In the genomic region with DNA sequence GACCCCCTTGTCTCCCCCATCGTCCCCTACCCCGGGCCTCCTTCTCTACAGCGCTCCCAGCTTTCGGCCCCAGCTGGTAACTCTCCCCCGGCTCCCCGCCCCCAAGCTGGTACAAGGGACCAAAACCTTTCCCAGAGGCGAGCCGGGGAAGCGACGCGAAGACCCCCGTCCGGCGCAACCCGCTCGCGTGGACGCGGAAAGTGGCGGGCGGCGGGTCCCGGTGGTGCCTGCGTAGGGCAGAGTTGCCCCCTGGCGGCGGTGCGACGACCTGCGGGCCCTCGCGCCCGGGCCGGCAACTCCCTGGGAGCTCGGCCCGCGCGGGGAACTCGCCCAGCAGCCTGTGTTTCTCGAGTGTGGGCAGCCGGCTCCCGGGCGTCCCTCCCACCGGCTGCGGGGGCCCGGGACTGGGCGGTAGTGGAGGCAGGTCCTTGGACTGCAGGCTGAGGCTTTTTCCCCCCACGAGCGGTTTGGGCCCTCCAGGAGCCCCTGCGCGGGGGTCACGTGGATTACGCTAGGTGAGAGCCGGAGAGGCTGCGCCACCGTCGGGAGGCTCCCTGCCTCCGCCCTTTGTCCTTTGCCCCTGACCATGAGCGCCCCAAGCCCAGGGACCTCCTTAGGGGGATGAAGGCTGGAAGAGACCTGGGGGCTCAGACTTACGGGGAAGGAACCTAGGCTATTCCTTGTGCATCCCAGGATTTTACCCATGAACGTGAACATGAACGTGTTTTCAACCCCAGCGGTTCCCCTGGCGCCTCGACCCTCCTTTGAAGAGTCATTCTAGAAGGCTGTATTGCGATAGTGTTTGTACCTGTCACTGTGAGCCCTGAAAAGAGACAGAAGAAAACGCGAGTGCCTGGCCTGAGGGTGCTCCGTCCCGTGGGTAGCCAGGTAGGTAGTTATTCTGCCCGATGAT, we compare ENCODE assay signal across 9 cellular contexts. TPM values are rescaled to one million over a fixed set of nuclear protein-coding genes. Genes with fewer than 3 reads are reported as not detected.
A peak's percentile ranks its signal among the peaks of the same experiment; 100 is the strongest.
DNase-seq lines count a peak whose midpoint lies in the region; ATAC-seq lines count a peak whose summit lies in the region.
"Had no signal": no experiment of that assay in that cellular context is flagged by ENCODE, and none has a peak within 500 bp of the region (broad histone marks: within the 10 kb centered on the region; RNA-seq: fewer than 3 reads in every experiment).

No MANE protein-coding gene starts in this region.

- no peaks in the 10 kb centered on the region for H3K9me3 ChIP-seq in mesenchymal stem cell (ENCODE audit: control insufficient read depth, low read length)

- no peaks in the 10 kb centered on the region for H3K36me3 Mint-ChIP-seq in activated CD4-positive, alpha-beta T cell treated with anti-CD3 and anti-CD28 coated beads for 36 hours (ENCODE audit: low read depth)
- H3K36me3 Mint-ChIP-seq in dendritic cell treated with granulocyte-macrophage colony-stimulating factor and Interleukin-4, amounts not matched to agents 40 ng/mL and 50 ng/mL, for 4 days (ENCODE audit: low read depth), result no peaks in the 10 kb centered on the region

- no peak overlapping the region for H2BK120ac ChIP-seq in mesenchymal stem cell (ENCODE audit: low read depth, low read length)

- H4K8ac ChIP-seq in mesenchymal stem cell (ENCODE audit: low read length), result no peak overlapping the region

- peaks cover 65% of the 10 kb centered on the region for H3K27me3 Mint-ChIP-seq in activated CD4-positive, alpha-beta T cell treated with anti-CD3 and anti-CD28 coated beads for 36 hours
- peaks cover 79% of the 10 kb centered on the region for H3K27me3 Mint-ChIP-seq in dendritic cell treated with granulocyte-macrophage colony-stimulating factor and Interleukin-4, amounts not matched to agents 40 ng/mL and 50 ng/mL, for 4 days

- H3K23ac ChIP-seq in mesenchymal stem cell (ENCODE audit: low read length in 2 of 2), result peak overlapping the region in 1 of 2 experiments; percentile 59

- ATAC-seq in activated CD4-positive, alpha-beta T cell treated with anti-CD3 and anti-CD28 coated beads for 36 hours, result peak; percentile 19
- ATAC-seq in GM19452 (IDR thresholded peaks at IDR 0.05; ENCODE audit: unreplicated experiment), result no peak

- H3K4me2 ChIP-seq in mesenchymal stem cell (ENCODE audit: low read length, poor library complexity, severe bottlenecking), result peak overlapping the region; percentile 97

- peak; percentile 65 for DNase-seq in EH (ENCODE audit: low read depth)
- peak; percentile 24 for DNase-seq in Jurkat, Clone E6-1 (ENCODE audit: low read depth, low spot score)
- peak; percentile 83 for DNase-seq in activated CD4-positive, alpha-beta T cell treated with anti-CD3 and anti-CD28 coated beads for 36 hours
- peak; percentile 46 for DNase-seq in mesenchymal stem cell
- DNase-seq in stimulated activated CD8-positive, alpha-beta memory T cell treated with anti-CD3 and anti-CD28 coated beads, Interleukin-7, amount 100 ng/mL, for 24 hours (ENCODE audit: low read depth), result peak; percentile 44
- DNase-seq in GF-D8 (lab: John Stamatoyannopoulos, UW), result no peak

- H3K14ac ChIP-seq in mesenchymal stem cell (ENCODE audit: low read length in 2 of 2), result peak overlapping the region in 1 of 2 experiments; percentile 48

- H2BK12ac ChIP-seq in mesenchymal stem cell (ENCODE audit: low read length in 2 of 2), result no peak overlapping the region

- peak overlapping the region; percentile 26 for H3K9ac ChIP-seq in mesenchymal stem cell (ENCODE audit: low read length)

- POLR2A ChIA-PET in activated CD4-positive, alpha-beta T cell treated with anti-CD3 and anti-CD28 coated beads for 36 hours (lab: Charles Lee), result no interaction called here

- peaks cover 8% of the 10 kb centered on the region for H3K4me1 Mint-ChIP-seq in activated CD4-positive, alpha-beta T cell treated with anti-CD3 and anti-CD28 coated beads for 36 hours
- H3K4me1 Mint-ChIP-seq in dendritic cell treated with granulocyte-macrophage colony-stimulating factor and Interleukin-4, amounts not matched to agents 40 ng/mL and 50 ng/mL, for 4 days (ENCODE audit: low read depth), result peaks cover 35% of the 10 kb centered on the region

- no peak overlapping the region for H3K4ac ChIP-seq in mesenchymal stem cell (ENCODE audit: low read depth in 1 of 2, low read length in 2 of 2)

- H3K27me3 ChIP-seq in mesenchymal stem cell (ENCODE audit: control insufficient read depth in 1 of 2, insufficient read depth in 1 of 2, low read length in 2 of 2), result peaks cover 34 to 63% of the 10 kb centered on the region in 2 experiments

- WGBS in mesenchymal stem cell, result 2% methylated on average over 70 of the region's 70 CpGs

- intact Hi-C loops in activated CD4-positive, alpha-beta T cell treated with anti-CD3 and anti-CD28 coated beads for 36 hours (cut with DNase I, micrococcal nuclease), result loop anchor here (1.0 to 10.0 kb wide), 9 partner anchors 31 to 497 kb away; partner anchors contain the start of gene FCHO2 (in 1 of the 2)
- intact Hi-C loops in dendritic cell treated with granulocyte-macrophage colony-stimulating factor and Interleukin-4, amounts not matched to agents 40 ng/mL and 50 ng/mL, for 4 days (cut with micrococcal nuclease), result loop anchor here (5.0 to 10.0 kb wide), 2 partner anchors 234 to 367 kb away; no protein-coding TSS in a partner anchor

- H4K91ac ChIP-seq in mesenchymal stem cell (ENCODE audit: low read length), result no peak overlapping the region

- H3K27ac ChIP-seq in mesenchymal stem cell (ENCODE audit: low read length, poor library complexity, severe bottlenecking), result no peak overlapping the region

- no peaks in the 10 kb centered on the region for H3K36me3 ChIP-seq in mesenchymal stem cell (ENCODE audit: control insufficient read depth in 1 of 2, insufficient read depth in 2 of 2, low read depth in 1 of 2, low read length in 2 of 2)

- H3K9me3 Mint-ChIP-seq in activated CD4-positive, alpha-beta T cell treated with anti-CD3 and anti-CD28 coated beads for 36 hours (ENCODE audit: low read depth), result no peaks in the 10 kb centered on the region
- no peaks in the 10 kb centered on the region for H3K9me3 Mint-ChIP-seq in dendritic cell treated with granulocyte-macrophage colony-stimulating factor and Interleukin-4, amounts not matched to agents 40 ng/mL and 50 ng/mL, for 4 days
- H3K9me3 Mint-ChIP-seq: T-helper 1 cell treated with Interleukin-12 subunit alpha and Interleukin-12 subunit beta and Interleukin-4 antibody, amounts not matched to agents 30 μg/mL and 1 μg/mL, for 36 hours had no signal

- no peak overlapping the region for H2BK5ac ChIP-seq in mesenchymal stem cell (ENCODE audit: low read depth, low read length, poor library complexity, severe bottlenecking)

- no peak overlapping the region for H3K27ac Mint-ChIP-seq in activated CD4-positive, alpha-beta T cell treated with anti-CD3 and anti-CD28 coated beads for 36 hours
- H3K27ac Mint-ChIP-seq in dendritic cell treated with granulocyte-macrophage colony-stimulating factor and Interleukin-4, amounts not matched to agents 40 ng/mL and 50 ng/mL, for 4 days, result no peak overlapping the region

- peaks cover 2% of the 10 kb centered on the region for H3K79me1 ChIP-seq in mesenchymal stem cell (replicated peaks; ENCODE audit: low read length, poor library complexity, severe bottlenecking)

- H3K4me1 ChIP-seq in mesenchymal stem cell (ENCODE audit: control insufficient read depth, insufficient read depth, low read depth, low read length), result peaks cover 9% of the 10 kb centered on the region

- H2AFZ ChIP-seq in mesenchymal stem cell (ENCODE audit: low read depth, low read length), result peak overlapping the region; percentile 15

- H2AK5ac ChIP-seq in mesenchymal stem cell (ENCODE audit: low read length, severe bottlenecking), result no peak overlapping the region

- H2BK15ac ChIP-seq in mesenchymal stem cell (ENCODE audit: low read depth, poor library complexity, severe bottlenecking), result no peak overlapping the region

- H3K4me3 ChIP-seq in Jurkat, Clone E6-1 (ENCODE audit: low read length), result peak overlapping the region; percentile 13; the same call in 1 of the 2 replicates
- peak overlapping the region; percentile 47 to 59 for H3K4me3 ChIP-seq in mesenchymal stem cell (ENCODE audit: insufficient read depth in 1 of 2, low read depth in 1 of 2, low read length in 2 of 2)

- no peak overlapping the region for H3K4me3 Mint-ChIP-seq in activated CD4-positive, alpha-beta T cell treated with anti-CD3 and anti-CD28 coated beads for 36 hours
- peak overlapping the region; percentile 46 for H3K4me3 Mint-ChIP-seq in dendritic cell treated with granulocyte-macrophage colony-stimulating factor and Interleukin-4, amounts not matched to agents 40 ng/mL and 50 ng/mL, for 4 days

- peak overlapping the region in 1 of 2 experiments; percentile 49 for H3K18ac ChIP-seq in mesenchymal stem cell (ENCODE audit: low read depth in 1 of 2, low read length in 2 of 2)

- CTCF ChIA-PET in activated CD4-positive, alpha-beta T cell treated with anti-CD3 and anti-CD28 coated beads for 36 hours (lab: Charles Lee), result interaction anchor here (0.5 to 2.3 kb wide), 18 partner anchors 9 to 1429 kb away, joined by 3 to 8 read pairs (median 4); partner anchors contain the start of gene BTF3

RNA-seq across cellular contexts. Expression of gene FOXD1, which starts 2.9 kb away (rescaled TPM):
- 1.1 TPM for polyA plus RNA-seq in Jurkat, Clone E6-1 (2012; ENCODE audit: insufficient read depth, insufficient read length)
- under 1 TPM; 0.23 to 0.48 TPM for total RNA-seq in activated CD4-positive, alpha-beta T cell treated with anti-CD3 and anti-CD28 coated beads for 36 hours
- 5.7 TPM for polyA plus RNA-seq in mesenchymal stem cell (2013, experiment 1 of 2)
- polyA plus RNA-seq in mesenchymal stem cell (2013, experiment 2 of 2), result 5.4 TPM

RNA-seq across cellular contexts. Expression of gene BTF3, which starts 46.8 kb away (rescaled TPM):
- polyA plus RNA-seq in Jurkat, Clone E6-1 (2012; ENCODE audit: insufficient read depth, insufficient read length), result 1,353 TPM
- total RNA-seq in activated CD4-positive, alpha-beta T cell treated with anti-CD3 and anti-CD28 coated beads for 36 hours, result 1,000 to 10,000 TPM; 1,030 to 1,213 TPM
- 1,135 TPM for polyA plus RNA-seq in mesenchymal stem cell (2013, experiment 1 of 2)
- 1,137 TPM for polyA plus RNA-seq in mesenchymal stem cell (2013, experiment 2 of 2)
